1 cellular context compared by ENCODE assay signal in genomic region chr19:7788933-7789323, GRCh38.
TF ChIP-seq lines count a peak whose summit lies in the region.

No MANE protein-coding gene starts in this region.

TF ChIP-seq in H1, 55 proteins besides CTCF, POLR2A, EP300 and RAD21:
- TF ChIP-seq BRCA1 (IDR thresholded peaks at IDR 0.05; ENCODE audit: low read depth, low read length) (no peak), EZH2 (IDR thresholded peaks at IDR 0.05; ENCODE audit: low read depth, low read length, severe bottlenecking) (no peak), SRF (IDR thresholded peaks at IDR 0.05; ENCODE audit: low read depth, low read length) (no peak), SUZ12 (IDR thresholded peaks at IDR 0.05; ENCODE audit: low read length) (peak; percentile 33; the same call in 1 of the 2 replicates), NANOG (IDR thresholded peaks at IDR 0.05; ENCODE audit: insufficient read depth, low read depth, low read length, poor library complexity, severe bottlenecking) (no peak)
